In genomic region chr6:137697267-137697938, GRCh38 we compare ENCODE assay signal across 8 cellular contexts.
DNase-seq lines count a peak whose midpoint lies in the region; ATAC-seq and TF ChIP-seq lines count a peak whose summit lies in the region.

No MANE protein-coding gene starts in this region.

- no peak for TF ChIP-seq CTCF in activated B cell treated with CpG ODN at 0.5 μM for 24 hours (IDR thresholded peaks at IDR 0.05)

- H3K9me3 Mint-ChIP-seq in activated B cell treated with CpG ODN at 0.5 μM for 24 hours = no peaks in the 10 kb centered on the region
- peaks cover 0 to 3% (median 0%) of the 10 kb centered on the region in 11 donors for H3K9me3 Mint-ChIP-seq in naive thymus-derived CD4-positive, alpha-beta T cell

- DNase-seq in activated B cell treated with CpG ODN at 0.5 μM for 24 hours = no peak
- DNase-seq in left colon = peak; percentile 21 to 52
- no peak for DNase-seq in naive thymus-derived CD4-positive, alpha-beta T cell
- DNase-seq in NCI-H526 (lab: John Stamatoyannopoulos, UW) = no peak
- DNase-seq in SIG-M5 (lab: John Stamatoyannopoulos, UW) = no peak
- DNase-seq in activated naive CD4-positive, alpha-beta T cell treated with Interleukin-2 at 50 U/mL for 16 hours = no peak

- no peaks in the 10 kb centered on the region for H3K9me3 ChIP-seq in naive thymus-derived CD4-positive, alpha-beta T cell (ENCODE audit: control insufficient read depth in 2 of 3, low read length in 3 of 3)

- H3K27ac Mint-ChIP-seq in activated B cell treated with CpG ODN at 0.5 μM for 24 hours = no peak overlapping the region
- peak overlapping the region in 2 of 9 donors; percentile 7 to 46 for H3K27ac Mint-ChIP-seq in naive thymus-derived CD4-positive, alpha-beta T cell

- ATAC-seq in GM18505 (IDR thresholded peaks at IDR 0.05; ENCODE audit: unreplicated experiment) (peak; percentile 77), HG02759 (IDR thresholded peaks at IDR 0.05; ENCODE audit: unreplicated experiment) (peak; percentile 81), activated B cell treated with CpG ODN at 0.5 μM for 24 hours (ENCODE audit: low read depth) (peak; percentile 37), left colon (peak; percentile 88)
- no peak for ATAC-seq in naive thymus-derived CD4-positive, alpha-beta T cell

- POLR2A ChIA-PET in activated B cell treated with CpG ODN at 0.5 μM for 24 hours (lab: Charles Lee) = interaction anchor here (0.7 kb wide), 3 partner anchors 171 to 262 kb away, joined by 3 to 5 read pairs (median 5); no protein-coding TSS in a partner anchor
- POLR2A ChIA-PET in naive thymus-derived CD4-positive, alpha-beta T cell (lab: Charles Lee) = interaction anchor here (0.7 to 0.9 kb wide), 2 partner anchors 11 to 174 kb away, joined by 3 read pairs; no protein-coding TSS in a partner anchor

- peaks cover 14% of the 10 kb centered on the region for H3K4me1 Mint-ChIP-seq in activated B cell treated with CpG ODN at 0.5 μM for 24 hours
- H3K4me1 Mint-ChIP-seq in naive thymus-derived CD4-positive, alpha-beta T cell = peaks cover 11 to 53% (median 15%) of the 10 kb centered on the region in 7 donors

- no peak for TF ChIP-seq POLR2A in GM18505 (IDR thresholded peaks at IDR 0.05; ENCODE audit: borderline replicate concordance, extremely low read depth, insufficient read depth, insufficient read length)

- H3K36me3 ChIP-seq in naive thymus-derived CD4-positive, alpha-beta T cell (ENCODE audit: control insufficient read depth in 2 of 3, insufficient read depth in 3 of 3, low read length in 3 of 3) = no peaks in the 10 kb centered on the region

- H3K27me3 ChIP-seq in naive thymus-derived CD4-positive, alpha-beta T cell (ENCODE audit: control insufficient read depth in 2 of 2, insufficient read depth in 2 of 2, low read length in 2 of 2) = no peaks in the 10 kb centered on the region

- no peak overlapping the region for H3K4me3 ChIP-seq in naive thymus-derived CD4-positive, alpha-beta T cell (ENCODE audit: low read length)

- no peak overlapping the region for H3K27ac ChIP-seq in naive thymus-derived CD4-positive, alpha-beta T cell (ENCODE audit: low read depth, low read length)

- no peak overlapping the region for H3K4me3 Mint-ChIP-seq in activated B cell treated with CpG ODN at 0.5 μM for 24 hours
- peak overlapping the region in 1 of 10 donors; percentile 3 for H3K4me3 Mint-ChIP-seq in naive thymus-derived CD4-positive, alpha-beta T cell

- peaks cover 11 to 14% of the 10 kb centered on the region in 2 donors for H3K4me1 ChIP-seq in naive thymus-derived CD4-positive, alpha-beta T cell (ENCODE audit: control insufficient read depth in 2 of 2, insufficient read depth in 2 of 2, low read length in 2 of 2)

- CTCF ChIA-PET in activated B cell treated with CpG ODN at 0.5 μM for 24 hours (lab: Charles Lee) = interaction anchor here (1.1 to 1.5 kb wide), 4 partner anchors 11 to 621 kb away, joined by 3 to 4 read pairs (median 3); no protein-coding TSS in a partner anchor
- CTCF ChIA-PET in naive thymus-derived CD4-positive, alpha-beta T cell (lab: Charles Lee) = interaction anchor here (0.6 to 1.6 kb wide), 3 partner anchors 249 to 526 kb away, joined by 3 to 9 read pairs (median 3); no protein-coding TSS in a partner anchor

- no peaks in the 10 kb centered on the region for H3K36me3 Mint-ChIP-seq in activated B cell treated with CpG ODN at 0.5 μM for 24 hours (ENCODE audit: low read depth)
- peaks cover 0 to 1% (median 0%) of the 10 kb centered on the region in 5 donors for H3K36me3 Mint-ChIP-seq in naive thymus-derived CD4-positive, alpha-beta T cell

- peaks cover 5% of the 10 kb centered on the region for H3K27me3 Mint-ChIP-seq in activated B cell treated with CpG ODN at 0.5 μM for 24 hours
- peaks cover 0 to 17% (median 5%) of the 10 kb centered on the region in 5 donors for H3K27me3 Mint-ChIP-seq in naive thymus-derived CD4-positive, alpha-beta T cell

- intact Hi-C loops in activated B cell treated with CpG ODN at 0.5 μM for 24 hours (cut with micrococcal nuclease) = no loop called here
- intact Hi-C loops in left colon (cut with DNase I, micrococcal nuclease) = no loop called here
- intact Hi-C loops in naive thymus-derived CD4-positive, alpha-beta T cell (cut with micrococcal nuclease) = no loop called here

Comparison
In these comparisons a context has a peak if more than half of its experiments do, and no peak if none do; other contexts are left out.
1. DNase-seq: peak in left colon (2 of 2); none in activated B cell treated with CpG ODN at 0.5 μM for 24 hours (single experiment), naive thymus-derived CD4-positive, alpha-beta T cell (0 of 9), NCI-H526 (0 of 2), SIG-M5 (single experiment) and activated naive CD4-positive, alpha-beta T cell treated with Interleukin-2 at 50 U/mL for 16 hours (single experiment).